In the genomic region with DNA sequence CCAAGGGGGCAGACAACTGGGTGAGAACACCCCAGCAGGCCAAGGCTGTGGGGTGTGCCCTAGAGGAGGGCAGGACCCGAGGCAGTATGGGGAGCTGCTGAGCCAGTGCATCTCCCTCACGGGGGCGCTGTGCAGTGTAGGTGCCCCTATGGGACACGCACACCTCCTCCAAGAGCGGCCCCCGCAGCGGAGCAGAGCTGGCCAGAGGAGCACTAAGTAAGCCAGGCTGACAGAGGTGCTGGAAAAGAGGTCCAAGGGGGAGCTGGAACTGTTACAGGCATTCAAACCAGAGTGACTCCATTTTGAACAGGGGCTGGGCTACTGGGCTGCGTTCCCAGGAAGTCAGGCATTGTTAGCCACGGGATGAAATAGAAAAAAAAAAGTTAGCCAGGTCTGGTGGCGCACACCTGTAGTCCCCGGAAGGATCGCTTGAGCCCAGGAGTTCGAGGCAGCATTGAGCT, we compare ENCODE assay signal across 8 cellular contexts. TPM values are rescaled to one million over a fixed set of nuclear protein-coding genes. Genes with fewer than 3 reads are reported as not detected.
DNase-seq lines count a peak whose midpoint lies in the region; ATAC-seq and TF ChIP-seq lines count a peak whose summit lies in the region.

No MANE protein-coding gene starts in this region.

- peak; percentile 38 for ATAC-seq in IMR-90 (ENCODE audit: low read depth)
- ATAC-seq in memory B cell (ENCODE audit: low read depth), result peak; percentile 93
- no peak for ATAC-seq in GM19467 (IDR thresholded peaks at IDR 0.05; ENCODE audit: unreplicated experiment)

- peaks cover 8% of the 10 kb centered on the region for H3K4me1 Mint-ChIP-seq in memory B cell

- H3K18ac ChIP-seq in IMR-90 (ENCODE audit: low read depth, low read length), result no peak overlapping the region

- H3K27ac ChIP-seq in IMR-90 (ENCODE audit: insufficient read depth, low read length), result no peak overlapping the region

- dilution Hi-C loops in IMR-90 (cut with HindIII; ENCODE audit: low sequenced_read_pairs, unreplicated experiment), result no loop called here

- no peaks in the 10 kb centered on the region for H3K79me1 ChIP-seq in IMR-90 (ENCODE audit: low read depth in 1 of 2, low read length in 2 of 2)

- H2BK20ac ChIP-seq in IMR-90 (ENCODE audit: low read depth, low read length), result no peak overlapping the region

- H3K4ac ChIP-seq in IMR-90 (ENCODE audit: low read depth, low read length), result no peak overlapping the region

- POLR2A ChIA-PET in IMR-90 (lab: Charles Lee; ENCODE audit: unreplicated experiment), result no interaction called here

- peak; percentile 91 for TF ChIP-seq CTCF in GM12874 (IDR thresholded peaks at IDR 0.05; ENCODE audit: insufficient read depth, low read depth, low read length)
- peak; percentile 36; the same call in 1 of the 2 replicates for TF ChIP-seq CTCF in IMR-90 (conservative IDR thresholded peaks at IDR 0.05; ENCODE audit: low read depth, low read length)

- no peak overlapping the region for H4K91ac ChIP-seq in IMR-90 (ENCODE audit: insufficient read depth, low read depth, low read length)

- no peaks in the 10 kb centered on the region for H4K20me1 ChIP-seq in IMR-90 (ENCODE audit: insufficient read depth, low read length)

- TF ChIP-seq RAD21 in IMR-90 (IDR thresholded peaks at IDR 0.05; ENCODE audit: low read length), result no peak

- H3K23ac ChIP-seq in IMR-90 (ENCODE audit: low read depth, low read length), result no peak overlapping the region

- peak overlapping the region; percentile 44 for H3K9ac ChIP-seq in IMR-90 (ENCODE audit: low read depth, low read length)

- H3K9me3 ChIP-seq in IMR-90 (ENCODE audit: control insufficient read depth, insufficient read depth, low read length), result no peaks in the 10 kb centered on the region

- H2AK9ac ChIP-seq in IMR-90 (replicated peaks; ENCODE audit: low read depth, low read length, poor library complexity), result no peak overlapping the region

- intact Hi-C loops in IMR-90 (cut with micrococcal nuclease), result no loop called here

- peak; percentile 9 for DNase-seq in IMR-90
- DNase-seq in activated CD4-positive, CD25-positive, alpha-beta regulatory T cell treated with anti-CD3 and anti-CD28 coated beads, Interleukin-2, amount 50 U/mL, for 16 hours (ENCODE audit: low read depth, low spot score), result peak; percentile 58
- peak; percentile 66 for DNase-seq in central memory CD4-positive, alpha-beta T cell
- peak; percentile 77 to 78 for DNase-seq in memory B cell (ENCODE audit: low spot score in 2 of 2)
- peak; percentile 54 for DNase-seq in stimulated activated CD8-positive, alpha-beta memory T cell treated with anti-CD3 and anti-CD28 coated beads, Interleukin-12 subunit alpha, Interleukin-12 subunit beta, amount 100 ng/mL, for 24 hours (ENCODE audit: extremely low read depth)
- no peak for DNase-seq in epidermal melanocyte (ENCODE audit: insufficient read length, low spot score)

- H3K9me3 Mint-ChIP-seq in memory B cell, result no peaks in the 10 kb centered on the region

- no TSS peak for BruUV-seq in IMR-90 (replicated peaks; lab: Mats Ljungman, UMichigan)

- H4K5ac ChIP-seq in IMR-90 (ENCODE audit: low read depth, low read length), result no peak overlapping the region

- H2AK5ac ChIP-seq in IMR-90 (ENCODE audit: low read depth, low read length), result no peak overlapping the region

- H3K4me3 ChIP-seq in IMR-90 (ENCODE audit: insufficient read depth, low read depth, low read length), result peak overlapping the region; percentile 36

- no peaks in the 10 kb centered on the region for H3K9me1 ChIP-seq in IMR-90 (ENCODE audit: insufficient read depth, low read length)

- in situ Hi-C loops in IMR-90 (cut with MboI; ENCODE audit: low sequenced_read_pairs), result no loop called here

- H3K27ac Mint-ChIP-seq in memory B cell, result peak overlapping the region; percentile 95

- H2BK120ac ChIP-seq in IMR-90 (ENCODE audit: low read depth, low read length), result no peak overlapping the region

- H3K36me3 Mint-ChIP-seq in memory B cell, result no peaks in the 10 kb centered on the region

- no peak overlapping the region for H2BK5ac ChIP-seq in IMR-90 (ENCODE audit: low read depth, low read length, poor library complexity, severe bottlenecking)

- TF ChIP-seq POLR2A in IMR-90 (IDR thresholded peaks at IDR 0.05; ENCODE audit: low read depth, low read length), result no peak

- H3K27me3 ChIP-seq in IMR-90 (ENCODE audit: control insufficient read depth, insufficient read depth, low read length), result peaks cover 20% of the 10 kb centered on the region

- no peak overlapping the region for H3K56ac ChIP-seq in IMR-90 (ENCODE audit: extremely low read depth, insufficient read depth, low read length)

- CTCF ChIA-PET in IMR-90 (lab: Yijun Ruan, JAX), result interaction anchor here (0.6 to 1.6 kb wide), 6 partner anchors 13 to 430 kb away, joined by 3 to 7 read pairs (median 4); no protein-coding TSS in a partner anchor

- peak overlapping the region; percentile 97 for H3K4me3 Mint-ChIP-seq in memory B cell

- peaks cover 5% of the 10 kb centered on the region for H3K27me3 Mint-ChIP-seq in memory B cell

- no peak overlapping the region for H3K14ac ChIP-seq in IMR-90 (replicated peaks; ENCODE audit: low read depth, low read length)

- H3K4me2 ChIP-seq in IMR-90 (ENCODE audit: low read depth, low read length), result peak overlapping the region; percentile 79

- H3K36me3 ChIP-seq in IMR-90 (ENCODE audit: control insufficient read depth, insufficient read depth, low read length), result no peaks in the 10 kb centered on the region

- peak overlapping the region; percentile 91 for H2AFZ ChIP-seq in IMR-90 (replicated peaks; ENCODE audit: low read length, poor library complexity)

- WGBS in IMR-90 (ENCODE audit: extremely low coverage in 2 of 2, insufficient read length in 1 of 2), 2 experiments, result 10% methylated on average over 2 of the region's 13 CpGs; no CpG with 5 or more reads in 1 of the 2 experiments

- peak overlapping the region; percentile 8 to 69; a peak in 3 of 4 replicates for H4K8ac ChIP-seq in IMR-90 (ENCODE audit: low read depth in 2 of 2, low read length in 2 of 2)

- no peaks in the 10 kb centered on the region for H3K4me1 ChIP-seq in IMR-90 (ENCODE audit: control insufficient read depth, insufficient read depth, low read length)

- H2BK15ac ChIP-seq in IMR-90 (ENCODE audit: low read depth, low read length), result no peak overlapping the region

TF ChIP-seq in IMR-90, 13 proteins besides CTCF, POLR2A, EP300 and RAD21:
- TF ChIP-seq MXI1 (IDR thresholded peaks at IDR 0.05; ENCODE audit: borderline replicate concordance, low read depth, low read length) (no peak), NFE2L2 (IDR thresholded peaks at IDR 0.05; ENCODE audit: low read depth, low read length) (no peak), MAZ (IDR thresholded peaks at IDR 0.05; ENCODE audit: borderline replicate concordance, low read depth, low read length) (no peak; the same call in 1 of the 2 replicates), CEBPB (IDR thresholded peaks at IDR 0.05; ENCODE audit: low read depth, low read length) (no peak), RFX5 (IDR thresholded peaks at IDR 0.05; ENCODE audit: low read depth, low read length) (no peak), CHD1 (IDR thresholded peaks at IDR 0.05; ENCODE audit: low read depth, low read length) (no peak), MAFK (IDR thresholded peaks at IDR 0.05; ENCODE audit: low read depth, low read length) (no peak), SMC3 (IDR thresholded peaks at IDR 0.05; ENCODE audit: low read depth, low read length) (no peak), FOS (IDR thresholded peaks at IDR 0.05; ENCODE audit: low read depth, low read length) (no peak), RCOR1 (IDR thresholded peaks at IDR 0.05; ENCODE audit: insufficient replicate concordance, low read length) (no peak), BHLHE40 (IDR thresholded peaks at IDR 0.05; ENCODE audit: low read depth, low read length) (no peak)
- TF ChIP-seq, protein P1, sequence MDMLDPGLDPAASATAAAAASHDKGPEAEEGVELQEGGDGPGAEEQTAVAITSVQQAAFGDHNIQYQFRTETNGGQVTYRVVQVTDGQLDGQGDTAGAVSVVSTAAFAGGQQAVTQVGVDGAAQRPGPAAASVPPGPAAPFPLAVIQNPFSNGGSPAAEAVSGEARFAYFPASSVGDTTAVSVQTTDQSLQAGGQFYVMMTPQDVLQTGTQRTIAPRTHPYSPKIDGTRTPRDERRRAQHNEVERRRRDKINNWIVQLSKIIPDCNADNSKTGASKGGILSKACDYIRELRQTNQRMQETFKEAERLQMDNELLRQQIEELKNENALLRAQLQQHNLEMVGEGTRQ (IDR thresholded peaks at IDR 0.05; ENCODE audit: low read depth, low read length), result no peak
- TF ChIP-seq, protein P2, sequence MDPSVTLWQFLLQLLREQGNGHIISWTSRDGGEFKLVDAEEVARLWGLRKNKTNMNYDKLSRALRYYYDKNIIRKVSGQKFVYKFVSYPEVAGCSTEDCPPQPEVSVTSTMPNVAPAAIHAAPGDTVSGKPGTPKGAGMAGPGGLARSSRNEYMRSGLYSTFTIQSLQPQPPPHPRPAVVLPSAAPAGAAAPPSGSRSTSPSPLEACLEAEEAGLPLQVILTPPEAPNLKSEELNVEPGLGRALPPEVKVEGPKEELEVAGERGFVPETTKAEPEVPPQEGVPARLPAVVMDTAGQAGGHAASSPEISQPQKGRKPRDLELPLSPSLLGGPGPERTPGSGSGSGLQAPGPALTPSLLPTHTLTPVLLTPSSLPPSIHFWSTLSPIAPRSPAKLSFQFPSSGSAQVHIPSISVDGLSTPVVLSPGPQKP (IDR thresholded peaks at IDR 0.05; ENCODE audit: borderline replicate concordance, low read depth, low read length), result no peak

RNA-seq across cellular contexts. Expression of a gene that starts 41.8 kb away (rescaled TPM):
- 26.9 and 31.7 TPM in 2 replicates for total RNA-seq in IMR-90 (2012; rRNA removed)
- 37.7 and 44.0 TPM in 2 replicates for polyA plus RNA-seq in IMR-90 (2012; rRNA removed)
- polyA plus RNA-seq in IMR-90 (2012; cell fraction: cytosol; rRNA removed), result 54.2 and 60.4 TPM in 2 replicates
- 17.1 and 33.6 TPM in 2 replicates for polyA plus RNA-seq in IMR-90 (2012; cell fraction: nucleus; rRNA removed; ENCODE audit: low replicate concordance)

RNA-seq across cellular contexts. Expression of a gene that starts 42.1 kb away (rescaled TPM):
- total RNA-seq in IMR-90 (2012; rRNA removed), result 19.2 and 22.5 TPM in 2 replicates
- 43.0 and 60.2 TPM in 2 replicates for polyA plus RNA-seq in IMR-90 (2012; rRNA removed)
- polyA plus RNA-seq in IMR-90 (2012; cell fraction: cytosol; rRNA removed), result 54.5 and 93.1 TPM in 2 replicates
- 48.0 and 88.6 TPM in 2 replicates for polyA plus RNA-seq in IMR-90 (2012; cell fraction: nucleus; rRNA removed; ENCODE audit: low replicate concordance)
